14 cellular contexts compared by ENCODE assay signal in genomic region chr21:26587621-26588260, GRCh38. TPM values are rescaled to one million over a fixed set of nuclear protein-coding genes. Genes with fewer than 3 reads are reported as not detected.
DNase-seq lines count a peak whose midpoint lies in the region; ATAC-seq and TF ChIP-seq lines count a peak whose summit lies in the region.
"Had no signal": no experiment of that assay in that cellular context is flagged by ENCODE, and none has a peak within 500 bp of the region (broad histone marks: within the 10 kb centered on the region; RNA-seq: fewer than 3 reads in every experiment).

No MANE protein-coding gene starts in this region.

- TF ChIP-seq CTCF in MCF 10A (IDR thresholded peaks at IDR 0.05; ENCODE audit: unreplicated experiment): no peak
- no peak for TF ChIP-seq CTCF in breast epithelium (IDR thresholded peaks at IDR 0.05)
- TF ChIP-seq CTCF in brain microvascular endothelial cell (IDR thresholded peaks at IDR 0.05; ENCODE audit: low read depth, low read length, missing control alignments): no peak
- no peak for TF ChIP-seq CTCF in hepatocyte (IDR thresholded peaks at IDR 0.05; ENCODE audit: poor library complexity)
- no peak for TF ChIP-seq CTCF in uterus (IDR thresholded peaks at IDR 0.05)

- peak overlapping the region; percentile 28 for H3K27ac Mint-ChIP-seq in MCF 10A (ENCODE audit: low read depth, unreplicated experiment)
- no peak overlapping the region for H3K27ac Mint-ChIP-seq in immature natural killer cell
- H3K27ac Mint-ChIP-seq: natural killer cell, T-cell had no signal

- H3K4me2 ChIP-seq in hepatocyte: peak overlapping the region; percentile 42

- peak; percentile 81 for DNase-seq in MCF 10A (ENCODE audit: unreplicated experiment)
- DNase-seq in breast epithelium (ENCODE audit: low spot score in 2 of 2): no peak
- peak; percentile 43 for DNase-seq in brain microvascular endothelial cell
- peak; percentile 15 for DNase-seq in hepatocyte (ENCODE audit: low spot score)
- DNase-seq in uterus: peak in 1 of 2 donors; percentile 26
- no peak for DNase-seq in NCI-H1436 (lab: John Stamatoyannopoulos, UW)
- no peak for DNase-seq in immature natural killer cell
- DNase-seq: activated CD8-positive, alpha-beta memory T cell treated with anti-CD3 and anti-CD28 coated beads, Interleukin-2, amount 50 U/mL, for 48 hours; central memory CD4-positive, alpha-beta T cell; natural killer cell; NCI-H345; T-cell; transverse colon had no signal

- H3K27me3 ChIP-seq in breast epithelium (no peaks in the 10 kb centered on the region), brain microvascular endothelial cell (replicated peaks) (no peaks in the 10 kb centered on the region), hepatocyte (no peaks in the 10 kb centered on the region), uterus (no peaks in the 10 kb centered on the region)
- H3K27me3 ChIP-seq: transverse colon had no signal

- WGBS in hepatocyte (ENCODE audit: low lambda C conversion rate, missing lambda C conversion rate): 73% methylated on average over 11 of the region's 11 CpGs

- H3K27me3 Mint-ChIP-seq in MCF 10A (ENCODE audit: insufficient read depth, unreplicated experiment): no peaks in the 10 kb centered on the region
- H3K27me3 Mint-ChIP-seq in immature natural killer cell (ENCODE audit: low read depth in 3 of 3): no peaks in the 10 kb centered on the region
- H3K27me3 Mint-ChIP-seq: T-cell had no signal

- in situ Hi-C loops in brain microvascular endothelial cell (cut with HindIII; ENCODE audit: low pct_ligation_motif_present, low sequenced_read_pairs): no loop called here

- H3K36me3 Mint-ChIP-seq in MCF 10A (ENCODE audit: insufficient read depth, unreplicated experiment): no peaks in the 10 kb centered on the region
- H3K36me3 Mint-ChIP-seq in immature natural killer cell: no peaks in the 10 kb centered on the region
- H3K36me3 Mint-ChIP-seq: natural killer cell, T-cell had no signal

- BruUV-seq in MCF 10A (replicated peaks; lab: Mats Ljungman, UMichigan): no TSS peak

- no peaks in the 10 kb centered on the region for H3K4me1 ChIP-seq in breast epithelium
- no peaks in the 10 kb centered on the region for H3K4me1 ChIP-seq in hepatocyte (ENCODE audit: insufficient read depth)
- H3K4me1 ChIP-seq in uterus: no peaks in the 10 kb centered on the region
- H3K4me1 ChIP-seq: transverse colon had no signal

- ATAC-seq in HG03025 (IDR thresholded peaks at IDR 0.05; ENCODE audit: low FRiP score, unreplicated experiment): no peak
- ATAC-seq: natural killer cell, T-cell had no signal

- H3K4me3 ChIP-seq in breast epithelium (peak overlapping the region in 1 of 3 donors; percentile 4), brain microvascular endothelial cell (ENCODE audit: low read depth, low read length) (no peak overlapping the region), hepatocyte (no peak overlapping the region), uterus (no peak overlapping the region)
- H3K4me3 ChIP-seq: transverse colon had no signal

- CTCF ChIA-PET in MCF 10A (lab: Yijun Ruan, JAX): interaction anchor here (0.6 kb wide), 2 partner anchors 10 to 222 kb away, joined by 3 read pairs; no protein-coding TSS in a partner anchor

- no peak overlapping the region for H2AFZ ChIP-seq in hepatocyte

- H3K4me3 Mint-ChIP-seq in MCF 10A (ENCODE audit: unreplicated experiment) (peak overlapping the region; percentile 30), immature natural killer cell (no peak overlapping the region)
- H3K4me3 Mint-ChIP-seq: natural killer cell, T-cell had no signal

- H3K9me2 ChIP-seq in hepatocyte (replicated peaks; ENCODE audit: insufficient read depth): no peaks in the 10 kb centered on the region

- H3K79me2 ChIP-seq in hepatocyte: no peaks in the 10 kb centered on the region

- H3K9me3 Mint-ChIP-seq in MCF 10A (ENCODE audit: unreplicated experiment) (no peaks in the 10 kb centered on the region), immature natural killer cell (peaks cover 0 to 7% (median 4%) of the 10 kb centered on the region in 6 donors)

- no peak for TF ChIP-seq POLR2A in breast epithelium (IDR thresholded peaks at IDR 0.05)
- TF ChIP-seq POLR2A in uterus (IDR thresholded peaks at IDR 0.05): no peak

- H3K36me3 ChIP-seq in breast epithelium (no peaks in the 10 kb centered on the region), brain microvascular endothelial cell (replicated peaks) (no peaks in the 10 kb centered on the region), hepatocyte (replicated peaks; ENCODE audit: insufficient read depth, low read depth) (no peaks in the 10 kb centered on the region), uterus (no peaks in the 10 kb centered on the region)
- H3K36me3 ChIP-seq: transverse colon had no signal

- intact Hi-C loops in MCF 10A (cut with micrococcal nuclease): loop anchor here (5.0 kb wide), 1 partner anchor 415 kb away; the partner anchor contains the start of gene APP
- intact Hi-C loops in breast epithelium (cut with DNase I; ENCODE audit: low total_unique reads): no loop called here
- intact Hi-C loops in uterus (cut with DNase I; ENCODE audit: low total_unique reads): no loop called here

- no peak overlapping the region for H3K27ac ChIP-seq in breast epithelium
- H3K27ac ChIP-seq in brain microvascular endothelial cell: no peak overlapping the region
- H3K27ac ChIP-seq in hepatocyte: no peak overlapping the region
- peak overlapping the region; percentile 66 to 69 for H3K27ac ChIP-seq in uterus
- H3K27ac ChIP-seq: transverse colon had no signal

- H3K4me1 Mint-ChIP-seq in MCF 10A (ENCODE audit: insufficient read depth, unreplicated experiment): peaks cover 13% of the 10 kb centered on the region
- H3K4me1 Mint-ChIP-seq in immature natural killer cell: no peaks in the 10 kb centered on the region
- H3K4me1 Mint-ChIP-seq: natural killer cell, T-cell had no signal

- H4K20me1 ChIP-seq in hepatocyte (ENCODE audit: insufficient read depth, poor library complexity, severe bottlenecking): no peaks in the 10 kb centered on the region

- H3K9me3 ChIP-seq in breast epithelium (no peaks in the 10 kb centered on the region), hepatocyte (ENCODE audit: low read depth) (no peaks in the 10 kb centered on the region), uterus (no peaks in the 10 kb centered on the region)
- H3K9me3 ChIP-seq: transverse colon had no signal

- POLR2A ChIA-PET in MCF 10A (lab: Yijun Ruan, JAX): interaction anchor here (0.7 to 1.9 kb wide), 7 partner anchors 10 to 460 kb away, joined by 3 to 8 read pairs (median 3); no protein-coding TSS in a partner anchor

RNA-seq across cellular contexts. Expression of gene CYYR1, which starts 14.7 kb away (rescaled TPM):
- total RNA-seq in MCF 10A (2022): not detected in 2 replicates
- total RNA-seq in breast epithelium: 10 to 100 TPM; 10.6 to 15.1 (median 14.3) TPM
- 6.2 and 7.6 TPM in 2 replicates for total RNA-seq in hepatocyte
- 4.9 and 6.6 TPM in 2 replicates for polyA plus RNA-seq in hepatocyte
- 10 to 100 TPM; 15.9 to 83.8 (median 23.7) TPM for total RNA-seq in uterus
- polyA plus RNA-seq in immature natural killer cell: not detected
- total RNA-seq: natural killer cell had no signal

Comparison
In these comparisons a context has a peak if more than half of its experiments do, and no peak if none do; other contexts are left out.
1. DNase-seq: peak in MCF 10A (single experiment), brain microvascular endothelial cell (single experiment) and hepatocyte (single experiment); none in breast epithelium (0 of 2), NCI-H1436 (single experiment) and immature natural killer cell (0 of 3).
2. H3K27ac ChIP-seq: peak in uterus (2 of 2); none in breast epithelium (0 of 2), brain microvascular endothelial cell (single experiment) and hepatocyte (single experiment).